In genomic region chr5:133652951-133653601, GRCh38 we compare ENCODE assay signal across 24 cellular contexts. TPM values are rescaled to one million over a fixed set of nuclear protein-coding genes. Genes with fewer than 3 reads are reported as not detected.
"Had no signal": no experiment of that assay in that cellular context is flagged by ENCODE, and none has a peak within 500 bp of the region (broad histone marks: within the 10 kb centered on the region; RNA-seq: fewer than 3 reads in every experiment).

No MANE protein-coding gene starts in this region.

- ATAC-seq: heart right ventricle; left lung; lower lobe of right lung; natural killer cell treated with Interleukin-12 subunit alpha and Interleukin-12 subunit beta and Interleukin-15 and Interleukin-18, amount 100 ng/mL, for 72 hours had no signal

- H3K9ac ChIP-seq: neural progenitor cell had no signal

- H3K27me3 ChIP-seq: left lung, neural progenitor cell, ovary, right atrium auricular region, sigmoid colon, transverse colon had no signal

- H3K4me1 ChIP-seq: heart right ventricle, left lung, lower lobe of right lung, neural progenitor cell, right atrium auricular region, sigmoid colon, stomach, transverse colon had no signal

- H3K4me3 ChIP-seq: heart right ventricle, left lung, lower lobe of right lung, neural progenitor cell, ovary, right atrium auricular region, sigmoid colon, skin epidermis, stomach, thoracic aorta, transverse colon had no signal

- H3K27ac ChIP-seq: heart right ventricle, left lung, lower lobe of right lung, neural progenitor cell, ovary, right atrium auricular region, sigmoid colon, skin epidermis, stomach, thoracic aorta, transverse colon had no signal

- H3K4me2 ChIP-seq: neural progenitor cell had no signal

- H3K36me3 ChIP-seq: heart right ventricle, left lung, lower lobe of right lung, neural progenitor cell, ovary, right atrium auricular region, sigmoid colon, stomach, thoracic aorta, transverse colon had no signal

- H3K9me3 ChIP-seq: left lung, lower lobe of right lung, ovary, right atrium auricular region, sigmoid colon, stomach, thoracic aorta, transverse colon had no signal

- DNase-seq: effector memory CD4-positive, alpha-beta T cell; heart right ventricle; hypothalamus; left lung; lower lobe of right lung; mesenchymal stem cell; midbrain; nucleus accumbens; ovary; sigmoid colon; stimulated activated CD4-positive, alpha-beta T cell treated with anti-CD3 and anti-CD28 coated beads, Interleukin-2, amount 100 ng/mL, for 24 hours; stimulated activated CD4-positive, alpha-beta T cell treated with anti-CD3 and anti-CD28 coated beads, Interleukin-4, amount 100 ng/mL, for 4 hours; stimulated activated naive B cell treated with anti-CD40 and anti-IgM and Interleukin-4, amounts not matched to agents 10 μg/mL and 1 μg/mL and 100 μg/mL, for 72 hours; stomach; substantia nigra; transverse colon had no signal

- FAIRE-seq: endometrium, islet of Langerhans had no signal

RNA-seq across cellular contexts. Expression of gene FSTL4, which starts 40.7 kb away (rescaled TPM):
- total RNA-seq: epithelial cell of proximal tubule; natural killer cell treated with Interleukin-12 subunit alpha and Interleukin-12 subunit beta and Interleukin-15 and Interleukin-18, amount 100 ng/mL, for 72 hours; right atrium auricular region; thoracic aorta had no signal
